Comparison of ENCODE assay signal across 22 cellular contexts in the genomic region with DNA sequence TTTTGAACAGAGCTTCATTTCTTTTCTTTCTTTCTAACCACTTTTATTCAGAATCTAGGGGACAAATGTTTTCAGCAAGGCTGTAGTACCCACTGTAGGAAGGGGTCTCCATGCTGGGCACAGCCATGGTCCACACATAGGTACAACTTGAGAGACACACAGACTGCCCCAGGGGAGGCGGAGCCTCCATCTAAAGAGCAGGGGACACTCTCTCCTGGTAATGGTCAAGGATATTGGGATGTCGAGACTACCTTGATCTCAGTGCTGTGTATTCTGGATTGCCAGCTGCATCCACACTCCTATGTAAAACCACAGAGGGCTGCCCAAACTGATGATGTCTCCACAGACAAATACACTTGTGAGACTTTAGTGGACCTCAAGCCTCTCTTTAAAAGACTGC. TPM values are rescaled to one million over a fixed set of nuclear protein-coding genes. Genes with fewer than 3 reads are reported as not detected.
DNase-seq lines count a peak whose midpoint lies in the region; ATAC-seq and TF ChIP-seq lines count a peak whose summit lies in the region.
"Had no signal": no experiment of that assay in that cellular context is flagged by ENCODE, and none has a peak within 500 bp of the region (broad histone marks: within the 10 kb centered on the region; RNA-seq: fewer than 3 reads in every experiment).

No MANE protein-coding gene starts in this region.

- no peaks in the 10 kb centered on the region for H3K27me3 Mint-ChIP-seq in activated T-cell treated with anti-CD3 and anti-CD28 coated beads, Interleukin-2, amount 50 U/mL, for 24 hours
- H3K27me3 Mint-ChIP-seq in activated T-cell treated with anti-CD3 and anti-CD28 coated beads, Interleukin-2, amount 50 U/mL, for 4 hours (ENCODE audit: low read depth), result no peaks in the 10 kb centered on the region
- H3K27me3 Mint-ChIP-seq in T-helper 17 cell, result no peaks in the 10 kb centered on the region
- no peaks in the 10 kb centered on the region for H3K27me3 Mint-ChIP-seq in type B pancreatic cell

- peaks cover 93% of the 10 kb centered on the region for H3K4me1 Mint-ChIP-seq in activated T-cell treated with anti-CD3 and anti-CD28 coated beads, Interleukin-2, amount 50 U/mL, for 24 hours (ENCODE audit: low read depth)
- peaks cover 79% of the 10 kb centered on the region for H3K4me1 Mint-ChIP-seq in activated T-cell treated with anti-CD3 and anti-CD28 coated beads, Interleukin-2, amount 50 U/mL, for 4 hours (ENCODE audit: low read depth)
- H3K4me1 Mint-ChIP-seq in T-helper 17 cell (peaks cover 69% of the 10 kb centered on the region), type B pancreatic cell (ENCODE audit: unreplicated experiment) (peaks cover 13% of the 10 kb centered on the region)

- in situ Hi-C loops in transverse colon (cut with MboI; ENCODE audit: low pct_ligation_motif_present in 1 of 4, low pct_unique_long_range_greater_than_20kb in 1 of 4, low sequenced_read_pairs in 3 of 4), result no loop called here

- H3K36me3 Mint-ChIP-seq in activated T-cell treated with anti-CD3 and anti-CD28 coated beads, Interleukin-2, amount 50 U/mL, for 24 hours (ENCODE audit: low read depth), result peaks cover 5% of the 10 kb centered on the region
- H3K36me3 Mint-ChIP-seq in activated T-cell treated with anti-CD3 and anti-CD28 coated beads, Interleukin-2, amount 50 U/mL, for 4 hours (ENCODE audit: insufficient read depth), result no peaks in the 10 kb centered on the region
- H3K36me3 Mint-ChIP-seq in T-helper 17 cell (ENCODE audit: low read depth) (no peaks in the 10 kb centered on the region), type B pancreatic cell (no peaks in the 10 kb centered on the region)

- no peak overlapping the region for H3K4me3 ChIP-seq in transverse colon
- H3K4me3 ChIP-seq: mucosa of descending colon had no signal

- no peak overlapping the region for H3K27ac Mint-ChIP-seq in activated T-cell treated with anti-CD3 and anti-CD28 coated beads, Interleukin-2, amount 50 U/mL, for 24 hours
- peak overlapping the region; percentile 100 for H3K27ac Mint-ChIP-seq in T-helper 17 cell
- H3K27ac Mint-ChIP-seq in type B pancreatic cell, result no peak overlapping the region

- intact Hi-C loops in transverse colon (cut with DNase I; ENCODE audit: low total_unique reads), result no loop called here

- no peak for TF ChIP-seq EP300 in transverse colon (IDR thresholded peaks at IDR 0.05; ENCODE audit: low read depth)

- 92% methylated on average over 2 of the region's 2 CpGs; no CpG with 5 or more reads in 1 of the 2 donors for WGBS in transverse colon (ENCODE audit: low coverage in 1 of 2), 2 donors

- peaks cover 0 to 40% (median 10%) of the 10 kb centered on the region in 4 donors for H3K4me1 ChIP-seq in transverse colon

- H3K9me3 Mint-ChIP-seq in activated T-cell treated with anti-CD3 and anti-CD28 coated beads, Interleukin-2, amount 50 U/mL, for 24 hours, result peaks cover 3% of the 10 kb centered on the region
- peaks cover under 1% of the 10 kb centered on the region for H3K9me3 Mint-ChIP-seq in activated T-cell treated with anti-CD3 and anti-CD28 coated beads, Interleukin-2, amount 50 U/mL, for 4 hours
- H3K9me3 Mint-ChIP-seq in type B pancreatic cell, result no peaks in the 10 kb centered on the region

- H3K9me3 ChIP-seq in T-helper 17 cell (ENCODE audit: control insufficient read depth, low read length, poor library complexity, severe bottlenecking) (no peaks in the 10 kb centered on the region), transverse colon (no peaks in the 10 kb centered on the region)
- H3K9me3 ChIP-seq: mucosa of descending colon had no signal

- no peak for TF ChIP-seq POLR2A in transverse colon (IDR thresholded peaks at IDR 0.05)

- H3K4me3 Mint-ChIP-seq in activated T-cell treated with anti-CD3 and anti-CD28 coated beads, Interleukin-2, amount 50 U/mL, for 24 hours, result peak overlapping the region; percentile 37
- no peak overlapping the region for H3K4me3 Mint-ChIP-seq in activated T-cell treated with anti-CD3 and anti-CD28 coated beads, Interleukin-2, amount 50 U/mL, for 4 hours
- H3K4me3 Mint-ChIP-seq in T-helper 17 cell (peak overlapping the region; percentile 28), type B pancreatic cell (no peak overlapping the region)

- no peak for ATAC-seq in activated T-cell treated with anti-CD3 and anti-CD28 coated beads, Interleukin-2, amount 50 U/mL, for 4 hours
- ATAC-seq in T-helper 17 cell, result no peak
- peak; percentile 52 for ATAC-seq in left lobe of liver
- ATAC-seq: mucosa of descending colon had no signal

- no peaks in the 10 kb centered on the region for H3K27me3 ChIP-seq in transverse colon

- no peaks in the 10 kb centered on the region for H3K36me3 ChIP-seq in transverse colon

- H3K27ac ChIP-seq in transverse colon, result peak overlapping the region; percentile 38 to 95 (median 69)

- no peak for DNase-seq in activated T-cell treated with anti-CD3 and anti-CD28 coated beads, Interleukin-2, amount 50 U/mL, for 24 hours
- DNase-seq in activated T-cell treated with anti-CD3 and anti-CD28 coated beads, Interleukin-2, amount 50 U/mL, for 4 hours, result no peak
- DNase-seq in T-helper 17 cell, result no peak
- DNase-seq in left lobe of liver (ENCODE audit: low spot score), result no peak
- no peak for DNase-seq in transverse colon
- no peak for DNase-seq in NCI-H1694 (lab: John Stamatoyannopoulos, UW)
- no peak for DNase-seq in type B pancreatic cell (ENCODE audit: extremely low spot score, unreplicated experiment)
- DNase-seq in NCI-H82 (lab: John Stamatoyannopoulos, UW), result no peak
- DNase-seq: activated CD4-positive, CD25-positive, alpha-beta regulatory T cell; COR-L47; effector CD4-positive, alpha-beta T cell; GOT3; mucosa of descending colon; NCI-H146; NCI-H226; NK-92 treated with Interleukin-12 subunit alpha and Interleukin-12 subunit beta, amount 100 ng/mL, for 24 hours; stimulated activated CD4-positive, alpha-beta T cell treated with anti-CD3 and anti-CD28 coated beads, Interleukin-4, amount 100 ng/mL, for 24 hours; stimulated activated CD8-positive, alpha-beta memory T cell treated with anti-CD3 and anti-CD28 coated beads, Interleukin-4, amount 100 ng/mL, for 48 hours; T-helper 2 cell had no signal

- TF ChIP-seq CTCF in transverse colon (IDR thresholded peaks at IDR 0.05) (no peak), type B pancreatic cell (conservative IDR thresholded peaks at IDR 0.05) (no peak)

RNA-seq across cellular contexts. Expression of a gene that starts 2.9 kb away (rescaled TPM):
- 10 to 100 TPM; 14.4 to 17.7 (median 15.5) TPM for total RNA-seq in activated T-cell treated with anti-CD3 and anti-CD28 coated beads, Interleukin-2, amount 50 U/mL, for 4 hours
- total RNA-seq in T-helper 17 cell (100 to 1,000 TPM; 229 to 265 TPM), left lobe of liver (26.9 TPM), transverse colon (10 to 100 TPM in 3 of 4 donors, 1 to 10 TPM in 1; 8.7 to 53.9 (median 19.4) TPM), type B pancreatic cell (ENCODE audit: low replicate concordance) (2.0 and 2.3 TPM in 2 replicates)
- total RNA-seq: G401 had no signal

RNA-seq across cellular contexts. Expression of a gene that starts 38.1 kb away (rescaled TPM):
- under 1 TPM in 1 of 3 donors, not detected in 2; 0.27 TPM for total RNA-seq in activated T-cell treated with anti-CD3 and anti-CD28 coated beads, Interleukin-2, amount 50 U/mL, for 4 hours
- total RNA-seq in T-helper 17 cell (under 1 TPM in 1 of 2 donors, not detected in 1; 0.22 TPM), left lobe of liver (0.60 TPM), transverse colon (1 to 10 TPM in 2 of 4 donors, under 1 TPM in 1, not detected in 1; 0.16 to 9.0 (median 1.8) TPM), type B pancreatic cell (ENCODE audit: low replicate concordance) (0.67 and 1.4 TPM in 2 replicates)
- total RNA-seq: G401, kidney epithelial cell, osteocyte had no signal

Comparison
In these comparisons a context has a peak if more than half of its experiments do, and no peak if none do; other contexts are left out.
1. H3K4me3 Mint-ChIP-seq: peak in activated T-cell treated with anti-CD3 and anti-CD28 coated beads, Interleukin-2, amount 50 U/mL, for 24 hours (single experiment) and T-helper 17 cell (single experiment); none in activated T-cell treated with anti-CD3 and anti-CD28 coated beads, Interleukin-2, amount 50 U/mL, for 4 hours (single experiment) and type B pancreatic cell (single experiment).